20 cellular contexts compared by ENCODE assay signal in the genomic region with DNA sequence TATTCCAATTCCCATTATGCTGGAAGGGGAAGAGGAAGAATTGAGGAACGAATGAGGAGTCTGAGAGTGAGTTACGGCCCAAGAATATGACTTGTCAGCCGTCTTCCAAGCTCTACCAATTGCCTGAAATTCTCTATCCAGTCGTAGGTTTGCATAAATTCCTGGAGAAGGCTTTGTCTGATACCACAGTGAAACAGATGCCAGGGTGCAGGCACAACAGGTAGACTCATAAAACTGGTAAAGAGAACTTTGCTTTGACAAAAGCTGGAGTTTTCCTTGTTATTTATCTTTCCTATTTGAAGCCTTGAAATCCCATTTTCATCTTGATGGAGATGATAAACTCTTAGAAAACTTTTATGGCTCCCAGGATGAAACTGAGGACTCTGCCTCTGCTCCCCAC.
DNase-seq lines count a peak whose midpoint lies in the region; ATAC-seq and TF ChIP-seq lines count a peak whose summit lies in the region.
"Had no signal": no experiment of that assay in that cellular context is flagged by ENCODE, and none has a peak within 500 bp of the region (broad histone marks: within the 10 kb centered on the region; RNA-seq: fewer than 3 reads in every experiment).

No MANE protein-coding gene starts in this region.

- TF ChIP-seq EP300 in gastroesophageal sphincter (IDR thresholded peaks at IDR 0.05): no peak

- DNase-seq in ascending aorta (ENCODE audit: low spot score in 2 of 2) (peak in 1 of 2 donors; percentile 9), HUDEP-2 (lab: John Stamatoyannopoulos, UW; ENCODE audit: unreplicated experiment in 76 of 76) (no peak), HuH-7 (ENCODE audit: low spot score) (no peak), H7 (no peak)
- DNase-seq: activated CD4-positive, CD25-positive, alpha-beta regulatory T cell; activated naive CD4-positive, alpha-beta T cell treated with anti-CD3 and anti-CD28 coated beads, Interleukin-2, amount 10 ng/mL, durations not matched to agents 7 days and 5 days; activated T-cell treated with anti-CD3 and anti-CD28 coated beads, Interleukin-2, amount 50 U/mL, for 4 hours; left ventricle myocardium superior; MM.1S; NCI-H187; PC-9; SJCRH30; upper lobe of right lung had no signal

- peak overlapping the region in 1 of 2 donors; percentile 6 for H3K9ac ChIP-seq in stomach smooth muscle (ENCODE audit: low read length in 2 of 2)

- H3K27me3 ChIP-seq in ascending aorta (no peaks in the 10 kb centered on the region), gastroesophageal sphincter (no peaks in the 10 kb centered on the region), stomach smooth muscle (ENCODE audit: control insufficient read depth in 1 of 2, insufficient read depth in 2 of 2, low read length in 2 of 2) (no peaks in the 10 kb centered on the region), H7 (ENCODE audit: control insufficient read depth, insufficient read depth, low read length) (no peaks in the 10 kb centered on the region)
- H3K27me3 ChIP-seq: SJCRH30, upper lobe of right lung had no signal

- TF ChIP-seq POLR2A in gastroesophageal sphincter (IDR thresholded peaks at IDR 0.05): no peak

- peaks cover 3% of the 10 kb centered on the region for H3K4me1 ChIP-seq in HEK293 (ENCODE audit: control insufficient read depth, insufficient read depth, low read length)
- H3K4me1 ChIP-seq in ascending aorta: peaks cover 8 to 57% of the 10 kb centered on the region in 2 donors
- H3K4me1 ChIP-seq in gastroesophageal sphincter: peaks cover 2 to 64% (median 23%) of the 10 kb centered on the region in 3 donors
- H3K4me1 ChIP-seq in stomach smooth muscle (ENCODE audit: control insufficient read depth, insufficient read depth, low read length): peaks cover 50% of the 10 kb centered on the region
- H3K4me1 ChIP-seq: upper lobe of right lung had no signal

- no peaks in the 10 kb centered on the region for H3K36me3 ChIP-seq in HEK293 (ENCODE audit: control insufficient read depth in 2 of 2, insufficient read depth in 1 of 2, low read length in 2 of 2)
- no peaks in the 10 kb centered on the region for H3K36me3 ChIP-seq in ascending aorta
- H3K36me3 ChIP-seq in gastroesophageal sphincter: no peaks in the 10 kb centered on the region
- H3K36me3 ChIP-seq in stomach smooth muscle (ENCODE audit: control insufficient read depth in 2 of 2, insufficient read depth in 2 of 2, low read length in 2 of 2): no peaks in the 10 kb centered on the region
- H3K36me3 ChIP-seq in H7 (replicated peaks; ENCODE audit: control insufficient read depth, insufficient read depth, low read length): no peaks in the 10 kb centered on the region
- H3K36me3 ChIP-seq: neutrophil, SJCRH30, upper lobe of right lung had no signal

- POLR2A ChIA-PET in HEK293 (lab: Yijun Ruan, JAX): no interaction called here

- intact Hi-C loops in ascending aorta (cut with DNase I): loop anchor here (5.0 kb wide), 2 partner anchors 34 to 84 kb away; no protein-coding TSS in a partner anchor

- WGBS in gastroesophageal sphincter (ENCODE audit: low coverage in 1 of 2), 2 donors: 43 to 59% methylated on average over 3 to 4 of the region's 4 CpGs

- H3K9me3 ChIP-seq in HEK293 (ENCODE audit: control insufficient read depth, insufficient read depth, low read depth, low read length) (no peaks in the 10 kb centered on the region), ascending aorta (no peaks in the 10 kb centered on the region), gastroesophageal sphincter (no peaks in the 10 kb centered on the region), stomach smooth muscle (ENCODE audit: control insufficient read depth in 2 of 2, low read length in 2 of 2) (no peaks in the 10 kb centered on the region)
- H3K9me3 ChIP-seq: neutrophil, SJCRH30, upper lobe of right lung had no signal

- no peak overlapping the region for H3K4me3 ChIP-seq in HEK293 (ENCODE audit: low read depth, low read length)
- no peak overlapping the region for H3K4me3 ChIP-seq in ascending aorta
- no peak overlapping the region for H3K4me3 ChIP-seq in gastroesophageal sphincter
- no peak overlapping the region for H3K4me3 ChIP-seq in stomach smooth muscle (ENCODE audit: low read length in 2 of 2)
- H3K4me3 ChIP-seq in H7 (ENCODE audit: insufficient read depth, low read depth, low read length): no peak overlapping the region
- H3K4me3 ChIP-seq: PC-9, SJCRH30, upper lobe of right lung had no signal

- ATAC-seq in gastroesophageal sphincter (no peak), HG03097 (IDR thresholded peaks at IDR 0.05; ENCODE audit: low FRiP score, unreplicated experiment) (no peak)
- ATAC-seq: activated T-cell treated with anti-CD3 and anti-CD28 coated beads, Interleukin-2, amount 50 U/mL, for 4 hours; esophagus mucosa; left ventricle myocardium superior; stimulated activated memory B cell treated with anti-CD40 and anti-IgM and Interleukin-4, amounts not matched to agents 10 μg/mL and 1 μg/mL and 100 μg/mL, for 72 hours; upper lobe of right lung had no signal

- CTCF ChIA-PET in HEK293 (lab: Yijun Ruan, JAX): interaction anchor here (0.6 to 2.1 kb wide), 5 partner anchors 167 to 269 kb away, joined by 3 to 8 read pairs (median 7); no protein-coding TSS in a partner anchor

- TF ChIP-seq CTCF in HEK293 (tag by site-specific recombination; IDR thresholded peaks at IDR 0.05) (no peak), ascending aorta (IDR thresholded peaks at IDR 0.05) (no peak), gastroesophageal sphincter (IDR thresholded peaks at IDR 0.05) (no peak)

- H3K27ac ChIP-seq in HEK293 (ENCODE audit: extremely low read depth, low read depth, low read length): no peak overlapping the region
- H3K27ac ChIP-seq in ascending aorta: peak overlapping the region; percentile 93 to 94
- peak overlapping the region in 3 of 4 donors; percentile 59 to 80 (median 79) for H3K27ac ChIP-seq in gastroesophageal sphincter
- peak overlapping the region; percentile 75 for H3K27ac ChIP-seq in stomach smooth muscle (ENCODE audit: low read length)
- H3K27ac ChIP-seq: neutrophil, PC-9, SJCRH30, upper lobe of right lung had no signal

TF ChIP-seq in HEK293, 187 proteins besides CTCF, POLR2A, EP300 and RAD21:
- TF ChIP-seq ZFP37 (tag by site-specific recombination; IDR thresholded peaks at IDR 0.05) (no peak), SCRT1 (tag by site-specific recombination; IDR thresholded peaks at IDR 0.05; ENCODE audit: borderline replicate concordance) (0 out of 2 replicates have a peak, but pooled peaks have one; percentile 54), HOXD13 (CRISPR knock-in tag; IDR thresholded peaks at IDR 0.05; ENCODE audit: borderline replicate concordance) (no peak)
- TF ChIP-seq, protein P1, sequence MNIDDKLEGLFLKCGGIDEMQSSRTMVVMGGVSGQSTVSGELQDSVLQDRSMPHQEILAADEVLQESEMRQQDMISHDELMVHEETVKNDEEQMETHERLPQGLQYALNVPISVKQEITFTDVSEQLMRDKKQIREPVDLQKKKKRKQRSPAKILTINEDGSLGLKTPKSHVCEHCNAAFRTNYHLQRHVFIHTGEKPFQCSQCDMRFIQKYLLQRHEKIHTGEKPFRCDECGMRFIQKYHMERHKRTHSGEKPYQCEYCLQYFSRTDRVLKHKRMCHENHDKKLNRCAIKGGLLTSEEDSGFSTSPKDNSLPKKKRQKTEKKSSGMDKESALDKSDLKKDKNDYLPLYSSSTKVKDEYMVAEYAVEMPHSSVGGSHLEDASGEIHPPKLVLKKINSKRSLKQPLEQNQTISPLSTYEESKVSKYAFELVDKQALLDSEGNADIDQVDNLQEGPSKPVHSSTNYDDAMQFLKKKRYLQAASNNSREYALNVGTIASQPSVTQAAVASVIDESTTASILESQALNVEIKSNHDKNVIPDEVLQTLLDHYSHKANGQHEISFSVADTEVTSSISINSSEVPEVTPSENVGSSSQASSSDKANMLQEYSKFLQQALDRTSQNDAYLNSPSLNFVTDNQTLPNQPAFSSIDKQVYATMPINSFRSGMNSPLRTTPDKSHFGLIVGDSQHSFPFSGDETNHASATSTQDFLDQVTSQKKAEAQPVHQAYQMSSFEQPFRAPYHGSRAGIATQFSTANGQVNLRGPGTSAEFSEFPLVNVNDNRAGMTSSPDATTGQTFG (tag by site-specific recombination; IDR thresholded peaks at IDR 0.05; ENCODE audit: borderline replicate concordance): no peak
